ENCODE assay signal across 17 cellular contexts in the genomic region with DNA sequence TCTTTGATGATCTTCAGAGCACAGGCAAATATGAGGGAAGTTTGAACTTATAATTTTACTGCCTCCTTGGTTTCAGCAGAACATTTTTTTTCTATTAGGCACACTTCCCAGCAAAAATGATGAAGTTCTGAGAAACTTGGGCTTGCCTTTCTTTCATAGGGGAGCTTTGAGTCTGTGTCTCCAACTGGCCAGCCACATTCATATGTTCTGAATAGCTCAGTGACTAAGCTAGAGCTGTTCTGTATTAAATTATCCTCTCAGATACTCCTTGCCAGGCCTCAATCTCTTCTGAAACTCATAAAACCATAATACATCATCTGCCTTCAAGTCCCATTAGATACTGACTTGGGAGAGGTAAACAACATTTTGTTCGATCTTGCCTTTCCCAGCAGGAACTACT.
"Had no signal": no experiment of that assay in that cellular context is flagged by ENCODE, and none has a peak within 500 bp of the region (broad histone marks: within the 10 kb centered on the region; RNA-seq: fewer than 3 reads in every experiment).

No MANE protein-coding gene starts in this region.

- H3K27ac Mint-ChIP-seq: stimulated activated naive CD8-positive, alpha-beta T cell treated with anti-CD3 and anti-CD28 coated beads, Interleukin-15, Interleukin-2, amounts not matched to agents 100 ng/mL and 50 ng/mL, for 24 hours had no signal

- H3K27me3 ChIP-seq: cardiac muscle cell, esophagus muscularis mucosa, gastrocnemius medialis, upper lobe of right lung had no signal

- H3K27me3 Mint-ChIP-seq: stimulated activated naive CD8-positive, alpha-beta T cell treated with anti-CD3 and anti-CD28 coated beads, Interleukin-15, Interleukin-2, amounts not matched to agents 100 ng/mL and 50 ng/mL, for 24 hours had no signal

- H3K27ac ChIP-seq: cardiac muscle cell, esophagus muscularis mucosa, gastrocnemius medialis, upper lobe of right lung, WERI-Rb-1 had no signal

- H3K4me1 ChIP-seq: esophagus muscularis mucosa, gastrocnemius medialis, upper lobe of right lung had no signal

- H3K4me3 ChIP-seq: cardiac muscle cell, esophagus muscularis mucosa, gastrocnemius medialis, skin epidermis, upper lobe of right lung had no signal

- H3K9me3 ChIP-seq: esophagus muscularis mucosa, gastrocnemius medialis, upper lobe of right lung had no signal

- H3K36me3 ChIP-seq: cardiac muscle cell, esophagus muscularis mucosa, gastrocnemius medialis, upper lobe of right lung, WERI-Rb-1 had no signal

- DNase-seq: activated CD4-positive, alpha-beta T cell treated with anti-CD3 and anti-CD28 coated beads for 1 hour; activated CD8-positive, alpha-beta memory T cell treated with anti-CD3 and anti-CD28 coated beads for 24 hours; activated CD8-positive, alpha-beta memory T cell treated with anti-CD3 and anti-CD28 coated beads, Interleukin-2, amount 50 U/mL, for 48 hours; activated effector memory CD4-positive, alpha-beta T cell treated with anti-CD3 and anti-CD28 coated beads, Interleukin-2, amount 50 U/mL, for 16 hours; activated naive CD4-positive, alpha-beta T cell treated with anti-CD3 and anti-CD28 coated beads, Interleukin-2, amount 50 U/mL, for 16 hours; activated T-cell treated with anti-CD3 and anti-CD28 coated beads, Interleukin-2, amount 50 U/mL, for 48 hours; dermis blood vessel endothelial cell; effector memory CD4-positive, alpha-beta T cell; gastrocnemius medialis; head of caudate nucleus; occipital lobe; upper lobe of right lung; WERI-Rb-1 had no signal

- H3K4me3 Mint-ChIP-seq: stimulated activated naive CD8-positive, alpha-beta T cell treated with anti-CD3 and anti-CD28 coated beads, Interleukin-15, Interleukin-2, amounts not matched to agents 100 ng/mL and 50 ng/mL, for 24 hours had no signal
